8 cellular contexts compared by ENCODE assay signal in genomic region chr7:32496052-32496813, GRCh38. TPM values are rescaled to one million over a fixed set of nuclear protein-coding genes. Genes with fewer than 3 reads are reported as not detected.
DNase-seq lines count a peak whose midpoint lies in the region; ATAC-seq and TF ChIP-seq lines count a peak whose summit lies in the region.

No MANE protein-coding gene starts in this region.

- 5 to 8% (median 6%) methylated on average over 10 of the region's 10 CpGs for WGBS in adrenal gland, 4 donors
- 7% methylated on average over 10 of the region's 10 CpGs for WGBS in thyroid gland, 2 donors

- H3K27ac ChIP-seq in HUES6 (ENCODE audit: low read depth, low read length) (peak overlapping the region; percentile 90), adrenal gland (peak overlapping the region in 4 of 5 donors; percentile 94 to 100 (median 98)), thyroid gland (peak overlapping the region in 2 of 3 donors; percentile 91 to 96)

- H3K27me3 ChIP-seq in HUES6 (ENCODE audit: control insufficient read depth, insufficient read depth, low read length) (no peaks in the 10 kb centered on the region), adrenal gland (no peaks in the 10 kb centered on the region), thyroid gland (no peaks in the 10 kb centered on the region)

- H3K4me3 ChIP-seq in HUES6 (ENCODE audit: low read depth, low read length) (peak overlapping the region; percentile 98), adrenal gland (peak overlapping the region; percentile 84 to 99 (median 92)), thyroid gland (replicated peaks in 1 of 3) (peak overlapping the region; percentile 16 to 96 (median 83))

- H3K4me1 ChIP-seq in HUES6 (ENCODE audit: control insufficient read depth, insufficient read depth, low read length) (peaks cover 9% of the 10 kb centered on the region; the same call in 1 of the 2 replicates), adrenal gland (replicated peaks in 1 of 2) (peaks cover 8 to 28% of the 10 kb centered on the region in 2 donors), thyroid gland (peaks cover 5 to 24% of the 10 kb centered on the region in 2 donors)

- DNase-seq in EL: peak; percentile 26
- no peak for DNase-seq in adrenal gland
- DNase-seq in left colon: no peak
- DNase-seq in thyroid gland: no peak
- no peak for DNase-seq in central memory CD4-positive, alpha-beta T cell
- no peak for DNase-seq in HPDE6-E6E7 (ENCODE audit: extremely low spot score)

- peaks cover 2% of the 10 kb centered on the region; the same call in 1 of the 2 replicates for H3K36me3 ChIP-seq in HUES6 (ENCODE audit: control insufficient read depth, insufficient read depth, low read length)
- H3K36me3 ChIP-seq in adrenal gland (replicated peaks in 1 of 2): no peaks in the 10 kb centered on the region
- no peaks in the 10 kb centered on the region for H3K36me3 ChIP-seq in thyroid gland

- H3K9ac ChIP-seq in HUES6 (ENCODE audit: low read length): peak overlapping the region; percentile 91

- H3K9me3 ChIP-seq in HUES6 (ENCODE audit: control insufficient read depth, insufficient read depth, low read depth, low read length) (peaks cover 3% of the 10 kb centered on the region; the same call in 1 of the 2 replicates), adrenal gland (replicated peaks in 1 of 3) (no peaks in the 10 kb centered on the region), thyroid gland (no peaks in the 10 kb centered on the region)

- TF ChIP-seq POLR2A in adrenal gland (IDR thresholded peaks at IDR 0.05) (no peak), thyroid gland (IDR thresholded peaks at IDR 0.05) (no peak)

- TF ChIP-seq CTCF in adrenal gland (IDR thresholded peaks at IDR 0.05) (no peak), thyroid gland (IDR thresholded peaks at IDR 0.05) (no peak)

- peak; percentile 5 for ATAC-seq in left colon
- ATAC-seq in HG03139 (IDR thresholded peaks at IDR 0.05; ENCODE audit: unreplicated experiment): no peak

- intact Hi-C loops in adrenal gland (cut with DNase I): no loop called here
- intact Hi-C loops in left colon (cut with DNase I, micrococcal nuclease): no loop called here
- intact Hi-C loops in thyroid gland (cut with DNase I): no loop called here

RNA-seq across cellular contexts. Expression of gene AVL9, which starts 0.9 kb away (rescaled TPM):
- total RNA-seq in adrenal gland: 10 to 100 TPM; 16.7 to 53.9 (median 32.2) TPM
- polyA plus RNA-seq in adrenal gland: 10 to 100 TPM in 2 of 3 donors, 1 to 10 TPM in 1; 8.6 to 22.4 (median 10.5) TPM
- total RNA-seq in left colon: 10 to 100 TPM; 83.3 to 83.5 TPM
- 10 to 100 TPM; 33.6 to 45.1 (median 42.3) TPM for total RNA-seq in thyroid gland

RNA-seq across cellular contexts. Expression of gene LSM5, which starts 6.1 kb away (rescaled TPM):
- 10 to 100 TPM; 10.6 to 65.9 (median 41.0) TPM for total RNA-seq in adrenal gland
- polyA plus RNA-seq in adrenal gland: 10 to 100 TPM; 42.5 to 83.8 (median 66.6) TPM
- total RNA-seq in left colon: 10 to 100 TPM; 28.8 to 33.5 TPM
- total RNA-seq in thyroid gland: 10 to 100 TPM; 26.4 to 94.6 (median 51.0) TPM
